Comparison of ENCODE assay signal across 18 cellular contexts in genomic region chr5:127995556-127995955, GRCh38.
"Had no signal": no experiment of that assay in that cellular context is flagged by ENCODE, and none has a peak within 500 bp of the region (broad histone marks: within the 10 kb centered on the region; RNA-seq: fewer than 3 reads in every experiment).

No MANE protein-coding gene starts in this region.

- H3K9me3 ChIP-seq: lower lobe of right lung, neutrophil had no signal

- H3K4me3 ChIP-seq: lower lobe of right lung had no signal

- H3K27me3 ChIP-seq: neutrophil had no signal

- H3K4me1 ChIP-seq: lower lobe of right lung had no signal

- H3K27ac ChIP-seq: lower lobe of right lung, neutrophil had no signal

- DNase-seq: activated CD4-positive, alpha-beta memory T cell treated with anti-CD3 and anti-CD28 coated beads, Interleukin-2, amount 10 ng/mL, durations not matched to agents 7 days and 5 days; activated CD4-positive, alpha-beta T cell treated with anti-CD3 and anti-CD28 coated beads for 48 hours; activated CD4-positive, CD25-positive, alpha-beta regulatory T cell; activated CD8-positive, alpha-beta memory T cell treated with anti-CD3 and anti-CD28 coated beads, Interleukin-2, amount 10 ng/mL, durations not matched to agents 7 days and 5 days; activated naive CD4-positive, alpha-beta T cell treated with Interleukin-2 at 50 U/mL for 16 hours; activated naive CD8-positive, alpha-beta T cell treated with anti-CD3 and anti-CD28 coated beads, Interleukin-2, amount 10 ng/mL, durations not matched to agents 7 days and 5 days; activated T-cell treated with anti-CD3 and anti-CD28 coated beads, Interleukin-2, amount 50 U/mL, for 1 hour; aorta; effector CD4-positive, alpha-beta T cell; lower lobe of right lung; natural killer cell; posterior cingulate gyrus; retina; stimulated activated naive B cell treated with anti-CD40 and anti-IgM and Interleukin-4, amounts not matched to agents 10 μg/mL and 1 μg/mL and 100 μg/mL, for 72 hours; T1000 had no signal

- ATAC-seq: activated CD8-positive, alpha-beta memory T cell treated with anti-CD3 and anti-CD28 coated beads, Interleukin-2, amount 10 ng/mL, durations not matched to agents 7 days and 5 days; activated T-helper 17 cell treated with anti-CD3 and anti-CD28 coated beads, Interleukin-2, amount 50 U/mL, for 72 hours; esophagus mucosa; lower lobe of right lung; natural killer cell; stimulated activated naive B cell treated with anti-CD40 and anti-IgM and Interleukin-4, amounts not matched to agents 10 μg/mL and 1 μg/mL and 100 μg/mL, for 72 hours had no signal

- H3K36me3 ChIP-seq: lower lobe of right lung, neutrophil had no signal
